11 cellular contexts compared by ENCODE assay signal in the genomic region with DNA sequence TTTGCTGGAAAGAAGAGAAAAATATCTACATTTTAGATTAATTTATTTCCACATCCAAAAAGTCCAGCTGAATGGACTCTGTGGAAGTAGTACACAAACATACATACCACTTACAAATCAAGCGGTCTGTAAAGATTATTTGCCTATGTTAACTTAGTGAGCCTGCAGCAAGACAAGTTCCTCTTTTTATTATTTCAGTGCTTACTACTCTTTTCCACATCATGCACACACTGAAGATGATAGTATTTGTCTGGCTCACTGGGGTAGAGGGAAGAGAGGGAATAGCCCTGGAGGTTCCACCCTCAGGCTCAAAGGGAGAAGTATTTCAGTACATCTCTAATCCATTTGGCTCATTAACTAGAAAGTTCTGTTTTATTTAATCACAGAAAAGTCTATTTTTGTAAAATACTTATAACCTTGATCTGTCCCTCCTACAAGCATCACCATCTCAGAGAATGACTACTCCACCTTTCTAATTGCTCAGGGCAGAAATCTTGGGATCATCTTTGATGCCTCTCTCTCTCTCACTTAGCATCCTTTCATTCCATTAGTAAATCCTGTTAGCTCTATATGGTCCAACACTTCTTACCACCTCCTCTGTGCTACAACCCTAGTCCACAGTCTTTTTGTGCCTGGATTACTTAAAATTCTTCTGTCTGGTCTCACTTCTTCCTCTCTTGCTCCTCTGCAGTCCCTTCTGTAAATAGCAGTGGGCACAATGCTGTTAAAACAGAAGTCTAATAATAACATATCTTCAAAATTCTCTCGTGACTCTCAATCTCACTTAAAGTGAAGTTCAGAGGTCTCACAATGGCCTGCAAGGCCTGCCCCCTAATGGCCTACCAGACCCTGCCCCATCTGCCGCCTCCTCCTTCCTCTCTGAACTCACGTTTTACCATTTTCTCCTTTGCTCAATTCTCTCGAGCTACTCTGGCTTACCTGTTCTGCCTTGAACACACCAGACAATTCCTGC.
DNase-seq lines count a peak whose midpoint lies in the region; ATAC-seq and TF ChIP-seq lines count a peak whose summit lies in the region.
"Had no signal": no experiment of that assay in that cellular context is flagged by ENCODE, and none has a peak within 500 bp of the region (broad histone marks: within the 10 kb centered on the region; RNA-seq: fewer than 3 reads in every experiment).

No MANE protein-coding gene starts in this region.

- no peaks in the 10 kb centered on the region for H3K27me3 ChIP-seq in MG63
- no peaks in the 10 kb centered on the region for H3K27me3 ChIP-seq in effector memory CD4-positive, alpha-beta T cell (replicated peaks; ENCODE audit: control insufficient read depth, insufficient read depth, low read length, poor library complexity, severe bottlenecking)
- H3K27me3 ChIP-seq: gastroesophageal sphincter had no signal

- intact Hi-C loops in mucosa of descending colon (cut with DNase I, micrococcal nuclease), result no loop called here

- peak; percentile 75 for ATAC-seq in GM18909 (IDR thresholded peaks at IDR 0.05; ENCODE audit: poor library complexity, unreplicated experiment)
- ATAC-seq in HG02588 (IDR thresholded peaks at IDR 0.05; ENCODE audit: unreplicated experiment), result peak; percentile 55
- peak; percentile 70 for ATAC-seq in HG03575 (IDR thresholded peaks at IDR 0.05; ENCODE audit: extremely low read depth, insufficient number of reproducible peaks, low FRiP score, unreplicated experiment)
- ATAC-seq in naive B cell (ENCODE audit: low read depth in 2 of 2), result peak; percentile 86 to 91
- no peak for ATAC-seq in mucosa of descending colon
- ATAC-seq: gastroesophageal sphincter, PC-3 had no signal

- peaks cover 0 to 2% of the 10 kb centered on the region in 2 donors for H3K36me3 Mint-ChIP-seq in naive B cell

- no peak overlapping the region for H3K27ac ChIP-seq in effector memory CD4-positive, alpha-beta T cell (ENCODE audit: insufficient read depth, low read length, poor library complexity, severe bottlenecking)
- H3K27ac ChIP-seq: gastroesophageal sphincter had no signal

- H3K27me3 Mint-ChIP-seq in naive B cell, result no peaks in the 10 kb centered on the region

- TF ChIP-seq CTCF in mucosa of descending colon (IDR thresholded peaks at IDR 0.05), result no peak

- peaks cover 0 to under 1% (median 0%) of the 10 kb centered on the region in 7 donors for H3K9me3 Mint-ChIP-seq in naive B cell

- peaks cover 4% of the 10 kb centered on the region for H3K4me1 ChIP-seq in mucosa of descending colon (ENCODE audit: low read depth)
- H3K4me1 ChIP-seq in effector memory CD4-positive, alpha-beta T cell (ENCODE audit: control insufficient read depth, insufficient read depth, low read length, poor library complexity, severe bottlenecking), result no peaks in the 10 kb centered on the region

- peaks cover 0 to 2% (median 0%) of the 10 kb centered on the region in 3 donors for H3K4me1 Mint-ChIP-seq in naive B cell

- H3K36me3 ChIP-seq in MG63 (no peaks in the 10 kb centered on the region), mucosa of descending colon (ENCODE audit: low read depth) (no peaks in the 10 kb centered on the region)
- no peaks in the 10 kb centered on the region for H3K36me3 ChIP-seq in effector memory CD4-positive, alpha-beta T cell (ENCODE audit: control insufficient read depth, insufficient read depth, low read length)
- H3K36me3 ChIP-seq: gastroesophageal sphincter had no signal

- H3K4me3 ChIP-seq in MG63 (no peak overlapping the region), mucosa of descending colon (no peak overlapping the region)
- no peak overlapping the region for H3K4me3 ChIP-seq in effector memory CD4-positive, alpha-beta T cell (ENCODE audit: insufficient read depth, low read depth, low read length, poor library complexity, severe bottlenecking)
- H3K4me3 ChIP-seq: gastroesophageal sphincter had no signal

- DNase-seq in naive B cell (peak; percentile 24), MG63 (no peak), mucosa of descending colon (no peak)
- DNase-seq in central memory CD4-positive, alpha-beta T cell, result no peak
- no peak for DNase-seq in effector memory CD4-positive, alpha-beta T cell
- DNase-seq: nephron progenitor cell, PC-3 had no signal

- H3K9me3 ChIP-seq in MG63 (no peaks in the 10 kb centered on the region), mucosa of descending colon (no peaks in the 10 kb centered on the region)
- no peaks in the 10 kb centered on the region for H3K9me3 ChIP-seq in effector memory CD4-positive, alpha-beta T cell (ENCODE audit: control insufficient read depth, low read length)
- H3K9me3 ChIP-seq: gastroesophageal sphincter had no signal

- no peak overlapping the region for H3K27ac Mint-ChIP-seq in naive B cell
- H3K27ac Mint-ChIP-seq: nephron progenitor cell had no signal

- no peak overlapping the region for H3K4me3 Mint-ChIP-seq in naive B cell
- H3K4me3 Mint-ChIP-seq: nephron progenitor cell had no signal
